ENCODE assay signal across 10 cellular contexts in genomic region chr2:160428425-160428763, GRCh38.
A peak's percentile ranks its signal among the peaks of the same experiment; 100 is the strongest.
DNase-seq lines count a peak whose midpoint lies in the region; ATAC-seq and TF ChIP-seq lines count a peak whose summit lies in the region.
"Had no signal": no experiment of that assay in that cellular context is flagged by ENCODE, and none has a peak within 500 bp of the region (broad histone marks: within the 10 kb centered on the region; RNA-seq: fewer than 3 reads in every experiment).

No MANE protein-coding gene starts in this region.

- peaks cover 10% of the 10 kb centered on the region for H3K9me3 ChIP-seq in mesenchymal stem cell (ENCODE audit: control insufficient read depth, low read length)
- H3K9me3 ChIP-seq in thyroid gland: no peaks in the 10 kb centered on the region

- H3K27ac Mint-ChIP-seq in activated T-cell treated with anti-CD3 and anti-CD28 coated beads, Interleukin-2, amount 50 U/mL, for 72 hours: peak overlapping the region; percentile 97
- H3K27ac Mint-ChIP-seq in activated T-helper 17 cell treated with anti-CD3 and anti-CD28 coated beads, Interleukin-2, amount 50 U/mL, for 72 hours: peak overlapping the region; percentile 93
- H3K27ac Mint-ChIP-seq: neural progenitor cell had no signal

- no peak overlapping the region for H3K14ac ChIP-seq in mesenchymal stem cell (ENCODE audit: low read length in 2 of 2)

- no peak for TF ChIP-seq CTCF in thyroid gland (IDR thresholded peaks at IDR 0.05)

- peaks cover 66% of the 10 kb centered on the region for H3K4me1 Mint-ChIP-seq in activated T-cell treated with anti-CD3 and anti-CD28 coated beads, Interleukin-2, amount 50 U/mL, for 72 hours (ENCODE audit: low read depth)
- H3K4me1 Mint-ChIP-seq in activated T-helper 17 cell treated with anti-CD3 and anti-CD28 coated beads, Interleukin-2, amount 50 U/mL, for 72 hours: peaks cover 43% of the 10 kb centered on the region

- H2BK12ac ChIP-seq in mesenchymal stem cell (ENCODE audit: low read length in 2 of 2): no peak overlapping the region

- H3K36me3 Mint-ChIP-seq in activated T-cell treated with anti-CD3 and anti-CD28 coated beads, Interleukin-2, amount 50 U/mL, for 72 hours (ENCODE audit: insufficient read depth in 2 of 2): peaks cover 9 to 13% of the 10 kb centered on the region in 2 donors
- H3K36me3 Mint-ChIP-seq in activated T-helper 17 cell treated with anti-CD3 and anti-CD28 coated beads, Interleukin-2, amount 50 U/mL, for 72 hours (ENCODE audit: low read depth): peaks cover 29% of the 10 kb centered on the region

- no peaks in the 10 kb centered on the region for H3K27me3 ChIP-seq in mesenchymal stem cell (ENCODE audit: control insufficient read depth in 1 of 2, insufficient read depth in 1 of 2, low read length in 2 of 2)
- H3K27me3 ChIP-seq in thyroid gland: no peaks in the 10 kb centered on the region
- H3K27me3 ChIP-seq: neural progenitor cell had no signal

- no peak overlapping the region for H4K8ac ChIP-seq in mesenchymal stem cell (ENCODE audit: low read length)

- H3K9ac ChIP-seq in mesenchymal stem cell (ENCODE audit: low read length): peak overlapping the region; percentile 89
- H3K9ac ChIP-seq: neural progenitor cell had no signal

- peaks cover 4% of the 10 kb centered on the region in 2 donors for H3K9me3 Mint-ChIP-seq in activated T-cell treated with anti-CD3 and anti-CD28 coated beads, Interleukin-2, amount 50 U/mL, for 72 hours
- H3K9me3 Mint-ChIP-seq in activated T-helper 17 cell treated with anti-CD3 and anti-CD28 coated beads, Interleukin-2, amount 50 U/mL, for 72 hours: peaks cover 4% of the 10 kb centered on the region

- H3K4me2 ChIP-seq in mesenchymal stem cell (ENCODE audit: low read length, poor library complexity, severe bottlenecking): no peak overlapping the region
- H3K4me2 ChIP-seq: neural progenitor cell had no signal

- no peak for DNase-seq in activated T-cell treated with anti-CD3 and anti-CD28 coated beads, Interleukin-2, amount 50 U/mL, for 72 hours
- DNase-seq in activated T-cell treated with anti-CD3 and anti-CD28 coated beads for 4 hours (no peak), mesenchymal stem cell (no peak), thyroid gland (no peak), epidermal melanocyte (ENCODE audit: insufficient read length, low spot score) (no peak), NCI-H2081 (lab: John Stamatoyannopoulos, UW) (no peak), NCI-H2227 (lab: John Stamatoyannopoulos, UW; ENCODE audit: unreplicated experiment) (no peak)
- DNase-seq: NCI-H2171 had no signal

- intact Hi-C loops in thyroid gland (cut with DNase I): no loop called here

- TF ChIP-seq POLR2A in thyroid gland (IDR thresholded peaks at IDR 0.05): no peak

- no peak overlapping the region for H3K4ac ChIP-seq in mesenchymal stem cell (ENCODE audit: low read depth in 1 of 2, low read length in 2 of 2)

- H3K23ac ChIP-seq in mesenchymal stem cell (ENCODE audit: low read length in 2 of 2): no peak overlapping the region

- no CpG with 5 or more reads among the region's 4 CpGs for WGBS in mesenchymal stem cell
- 76 to 78% methylated on average over 4 of the region's 4 CpGs for WGBS in thyroid gland, 2 donors

- H2AK5ac ChIP-seq in mesenchymal stem cell (ENCODE audit: low read length, severe bottlenecking): no peak overlapping the region

- no peaks in the 10 kb centered on the region for H3K27me3 Mint-ChIP-seq in activated T-cell treated with anti-CD3 and anti-CD28 coated beads, Interleukin-2, amount 50 U/mL, for 72 hours (ENCODE audit: low read depth)
- no peaks in the 10 kb centered on the region for H3K27me3 Mint-ChIP-seq in activated T-helper 17 cell treated with anti-CD3 and anti-CD28 coated beads, Interleukin-2, amount 50 U/mL, for 72 hours

- H3K18ac ChIP-seq in mesenchymal stem cell (ENCODE audit: low read depth in 1 of 2, low read length in 2 of 2): no peak overlapping the region

- no peak overlapping the region for H2BK120ac ChIP-seq in mesenchymal stem cell (ENCODE audit: low read depth, low read length)

- no peak overlapping the region for H2BK5ac ChIP-seq in mesenchymal stem cell (ENCODE audit: low read depth, low read length, poor library complexity, severe bottlenecking)

- H2AFZ ChIP-seq in mesenchymal stem cell (ENCODE audit: low read depth, low read length): no peak overlapping the region
- H2AFZ ChIP-seq: neural progenitor cell had no signal

- H3K4me1 ChIP-seq in mesenchymal stem cell (ENCODE audit: control insufficient read depth, insufficient read depth, low read depth, low read length) (peaks cover 1% of the 10 kb centered on the region), thyroid gland (peaks cover 5 to 14% of the 10 kb centered on the region in 2 donors)

- H3K4me3 ChIP-seq in mesenchymal stem cell (ENCODE audit: insufficient read depth in 1 of 2, low read depth in 1 of 2, low read length in 2 of 2): peak overlapping the region in 1 of 2 experiments; percentile 61
- no peak overlapping the region for H3K4me3 ChIP-seq in thyroid gland (replicated peaks in 1 of 3)
- H3K4me3 ChIP-seq: neural progenitor cell had no signal

- H3K79me1 ChIP-seq in mesenchymal stem cell (replicated peaks; ENCODE audit: low read length, poor library complexity, severe bottlenecking): peaks cover 19% of the 10 kb centered on the region

- H2BK15ac ChIP-seq in mesenchymal stem cell (ENCODE audit: low read depth, poor library complexity, severe bottlenecking): no peak overlapping the region

- peak overlapping the region; percentile 60 to 88 for H3K4me3 Mint-ChIP-seq in activated T-cell treated with anti-CD3 and anti-CD28 coated beads, Interleukin-2, amount 50 U/mL, for 72 hours
- H3K4me3 Mint-ChIP-seq in activated T-helper 17 cell treated with anti-CD3 and anti-CD28 coated beads, Interleukin-2, amount 50 U/mL, for 72 hours: peak overlapping the region; percentile 83
- H3K4me3 Mint-ChIP-seq: neural progenitor cell had no signal

- H3K36me3 ChIP-seq in mesenchymal stem cell (ENCODE audit: control insufficient read depth in 1 of 2, insufficient read depth in 2 of 2, low read depth in 1 of 2, low read length in 2 of 2) (peaks cover 4 to 33% of the 10 kb centered on the region in 2 experiments), thyroid gland (no peaks in the 10 kb centered on the region)
- H3K36me3 ChIP-seq: neural progenitor cell had no signal

- H4K91ac ChIP-seq in mesenchymal stem cell (ENCODE audit: low read length): no peak overlapping the region

- H3K27ac ChIP-seq in mesenchymal stem cell (ENCODE audit: low read length, poor library complexity, severe bottlenecking) (no peak overlapping the region), thyroid gland (peak overlapping the region in 2 of 3 donors; percentile 19 to 27)
- H3K27ac ChIP-seq: neural progenitor cell had no signal

- peak in 1 of 2 donors; percentile 7 for ATAC-seq in activated T-cell treated with anti-CD3 and anti-CD28 coated beads, Interleukin-2, amount 50 U/mL, for 72 hours (replicated peaks in 1 of 2)
- no peak for ATAC-seq in activated T-helper 17 cell treated with anti-CD3 and anti-CD28 coated beads, Interleukin-2, amount 50 U/mL, for 72 hours (replicated peaks)
